ENCODE assay signal across 22 cellular contexts in the genomic region with DNA sequence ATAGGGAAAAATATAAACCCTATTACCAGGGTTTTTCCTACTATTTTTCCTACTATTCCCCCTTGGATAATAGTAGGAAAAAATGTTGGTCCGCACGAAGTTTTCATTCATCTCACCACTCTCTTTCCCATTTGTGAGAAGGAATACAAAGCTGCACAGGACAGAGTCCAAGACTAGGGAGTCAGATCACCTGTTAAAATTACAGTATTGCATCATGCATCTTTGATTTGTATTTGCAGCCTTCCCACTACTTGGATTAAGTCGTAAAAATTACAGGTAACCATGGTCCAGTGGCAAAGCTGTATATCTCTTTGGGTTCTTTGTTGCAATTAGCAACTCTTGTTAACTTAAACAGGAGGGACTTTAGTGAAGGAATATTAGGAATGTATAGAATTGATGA.
DNase-seq lines count a peak whose midpoint lies in the region; ATAC-seq, FAIRE-seq and TF ChIP-seq lines count a peak whose summit lies in the region.
"Had no signal": no experiment of that assay in that cellular context is flagged by ENCODE, and none has a peak within 500 bp of the region (broad histone marks: within the 10 kb centered on the region; RNA-seq: fewer than 3 reads in every experiment).

No MANE protein-coding gene starts in this region.

- no peak overlapping the region for H3K23ac ChIP-seq in IMR-90 (ENCODE audit: low read depth, low read length)

- H4K8ac ChIP-seq in IMR-90 (ENCODE audit: low read depth in 2 of 2, low read length in 2 of 2): no peak overlapping the region

- H3K79me1 ChIP-seq in IMR-90 (ENCODE audit: low read depth in 1 of 2, low read length in 2 of 2): peaks cover 0 to 4% of the 10 kb centered on the region in 2 experiments; a peak in 2 of 4 replicates

- TF ChIP-seq RAD21 in IMR-90 (IDR thresholded peaks at IDR 0.05; ENCODE audit: low read length) (no peak), K562 (CRISPR knock-in tag; conservative IDR thresholded peaks at IDR 0.05 in 1 of 2, IDR thresholded peaks at IDR 0.05 in 1 of 2) (no peak), HepG2 (CRISPR knock-in tag; IDR thresholded peaks at IDR 0.05) (no peak)

- WGBS in IMR-90 (ENCODE audit: extremely low coverage in 2 of 2, insufficient read length in 1 of 2), 2 experiments: no CpG with 5 or more reads among the region's 3 CpGs
- 69% methylated on average over 3 of the region's 3 CpGs for WGBS in K562 (ENCODE audit: insufficient coverage, low coverage, missing lambda C conversion rate)
- 95% methylated on average over 3 of the region's 3 CpGs for WGBS in HepG2 (ENCODE audit: low lambda C conversion rate)
- 43% methylated on average over 3 of the region's 3 CpGs for WGBS in right lobe of liver (ENCODE audit: insufficient coverage, low coverage, low lambda C conversion rate, missing lambda C conversion rate)
- 94 to 99% (median 96%) methylated on average over 3 of the region's 3 CpGs for WGBS in spleen, 5 donors

- H2AK5ac ChIP-seq in IMR-90 (ENCODE audit: low read depth, low read length): no peak overlapping the region

- no peak overlapping the region for H3K4me2 ChIP-seq in IMR-90 (ENCODE audit: low read depth, low read length)
- no peak overlapping the region for H3K4me2 ChIP-seq in K562 (ENCODE audit: insufficient read depth, low read length)
- H3K4me2 ChIP-seq in HepG2 (ENCODE audit: low read depth, low read length): no peak overlapping the region
- H3K4me2 ChIP-seq: A549; BLaER1 treated with 17β-estradiol and CSF1 and Interleukin-3, amounts not matched to agents 10 nM and 100 nM had no signal

- TF ChIP-seq POLR2A in IMR-90 (IDR thresholded peaks at IDR 0.05; ENCODE audit: low read depth, low read length): no peak
- no peak for TF ChIP-seq POLR2A in K562 (conservative IDR thresholded peaks at IDR 0.05)
- no peak for TF ChIP-seq POLR2A in HepG2 (IDR thresholded peaks at IDR 0.05; ENCODE audit: insufficient read depth in 1 of 2, low read depth in 2 of 2, low read length in 2 of 2)
- TF ChIP-seq POLR2A in right lobe of liver (IDR thresholded peaks at IDR 0.05): no peak
- no peak for TF ChIP-seq POLR2A in spleen (IDR thresholded peaks at IDR 0.05)

- POLR2A ChIA-PET in IMR-90 (lab: Charles Lee; ENCODE audit: unreplicated experiment) (no interaction called here), K562 (lab: Yijun Ruan, JAX) (interaction anchor here (2.6 kb wide), 1 partner anchor 12 kb away, joined by 7 read pairs; no protein-coding TSS in a partner anchor), HepG2 (lab: Yijun Ruan, JAX) (no interaction called here), RWPE1 (lab: Yijun Ruan, JAX; ENCODE audit: low non-redundant PET) (no interaction called here)

- no peak overlapping the region for H3K27ac ChIP-seq in IMR-90 (ENCODE audit: insufficient read depth, low read length)
- no peak overlapping the region for H3K27ac ChIP-seq in K562 (ENCODE audit: extremely low read depth, low read depth, low read length)
- H3K27ac ChIP-seq in HepG2 (ENCODE audit: extremely low read length, insufficient read depth, low read length): no peak overlapping the region
- H3K27ac ChIP-seq in right lobe of liver: no peak overlapping the region
- no peak overlapping the region for H3K27ac ChIP-seq in spleen
- H3K27ac ChIP-seq in RWPE1: no peak overlapping the region
- H3K27ac ChIP-seq: 22Rv1; A549; BLaER1 treated with 17β-estradiol and CSF1 and Interleukin-3, amounts not matched to agents 10 nM and 100 nM; C4-2B had no signal

- no peak overlapping the region for H4K5ac ChIP-seq in IMR-90 (ENCODE audit: low read depth, low read length)

- BruUV-seq in IMR-90 (replicated peaks; lab: Mats Ljungman, UMichigan) (no TSS peak), K562 (replicated peaks; lab: Mats Ljungman, UMichigan) (no TSS peak), HepG2 (replicated peaks; lab: Mats Ljungman, UMichigan) (no TSS peak)

- H3K27me3 ChIP-seq in IMR-90 (ENCODE audit: control insufficient read depth, insufficient read depth, low read length): no peaks in the 10 kb centered on the region
- no peaks in the 10 kb centered on the region for H3K27me3 ChIP-seq in K562 (ENCODE audit: control insufficient read depth in 2 of 2, insufficient read depth in 2 of 2, low read length in 2 of 2)
- no peaks in the 10 kb centered on the region for H3K27me3 ChIP-seq in HepG2 (ENCODE audit: control insufficient read depth in 1 of 2, insufficient read depth in 2 of 2, low read length in 2 of 2)
- H3K27me3 ChIP-seq in right lobe of liver: no peaks in the 10 kb centered on the region
- H3K27me3 ChIP-seq in spleen (replicated peaks in 1 of 7): no peaks in the 10 kb centered on the region
- H3K27me3 ChIP-seq: BLaER1 treated with 17β-estradiol and CSF1 and Interleukin-3, amounts not matched to agents 10 nM and 100 nM had no signal

- no peak overlapping the region for H2AK9ac ChIP-seq in IMR-90 (replicated peaks; ENCODE audit: low read depth, low read length, poor library complexity)

- dilution Hi-C loops in IMR-90 (cut with HindIII; ENCODE audit: low sequenced_read_pairs, unreplicated experiment): no loop called here

- no peak overlapping the region for H2BK20ac ChIP-seq in IMR-90 (ENCODE audit: low read depth, low read length)

- ATAC-seq in IMR-90 (ENCODE audit: low read depth): no peak
- ATAC-seq in K562: no peak
- no peak for ATAC-seq in HepG2
- peak; percentile 61 to 78 (median 68) for ATAC-seq in right lobe of liver
- no peak for ATAC-seq in GM19395 (IDR thresholded peaks at IDR 0.05; ENCODE audit: unreplicated experiment)
- ATAC-seq: A549; CD8-positive, alpha-beta T cell had no signal

- H3K4me1 ChIP-seq in IMR-90 (ENCODE audit: control insufficient read depth, insufficient read depth, low read length) (no peaks in the 10 kb centered on the region), K562 (replicated peaks in 1 of 2; ENCODE audit: control insufficient read depth in 2 of 2, insufficient read depth in 2 of 2, low read length in 2 of 2) (no peaks in the 10 kb centered on the region), HepG2 (ENCODE audit: insufficient read depth, low read length) (peaks cover 8% of the 10 kb centered on the region), right lobe of liver (peaks cover 0 to 17% (median 9%) of the 10 kb centered on the region in 4 donors), spleen (no peaks in the 10 kb centered on the region)
- H3K4me1 ChIP-seq: A549; BLaER1 treated with 17β-estradiol and CSF1 and Interleukin-3, amounts not matched to agents 10 nM and 100 nM had no signal

- H4K91ac ChIP-seq in IMR-90 (ENCODE audit: insufficient read depth, low read depth, low read length): no peak overlapping the region

- no peak for DNase-seq in IMR-90
- no peak for DNase-seq in K562 (ENCODE audit: extremely low read depth in 1 of 4, low spot score in 3 of 4)
- DNase-seq in HepG2 (ENCODE audit: low spot score): no peak
- no peak for DNase-seq in right lobe of liver
- DNase-seq in spleen: no peak
- no peak for DNase-seq in RWPE1 (ENCODE audit: low spot score)
- DNase-seq: AML-193; Caco-2; Calu3; CD4-positive, alpha-beta T cell; CD8-positive, alpha-beta T cell; DMS79 treated with DMSO at 0.1 percent for 48 hours; GF-D8 had no signal

- H3K36me3 ChIP-seq in IMR-90 (ENCODE audit: control insufficient read depth, insufficient read depth, low read length) (peaks cover 11% of the 10 kb centered on the region), K562 (ENCODE audit: control insufficient read depth, insufficient read depth, low read length) (peaks cover 10% of the 10 kb centered on the region; the same call in 2 of the 3 replicates), HepG2 (replicated peaks in 1 of 2; ENCODE audit: control insufficient read depth in 1 of 2, insufficient read depth in 2 of 2, low read length in 2 of 2) (peaks cover 5 to 35% of the 10 kb centered on the region in 2 experiments; a peak in 4 of 5 replicates), right lobe of liver (peaks cover 0 to 8% (median 0%) of the 10 kb centered on the region in 4 donors), spleen (peaks cover 0 to 60% (median 3%) of the 10 kb centered on the region in 6 donors)

- in situ Hi-C loops in IMR-90 (cut with MboI; ENCODE audit: low sequenced_read_pairs) (no loop called here), K562 (cut with MboI) (no loop called here), HepG2 (cut with HindIII; ENCODE audit: extremely low pct_ligation_motif_present, low pct_unique_long_range_greater_than_20kb) (no loop called here)

- H3K9me3 ChIP-seq in IMR-90 (ENCODE audit: control insufficient read depth, insufficient read depth, low read length) (no peaks in the 10 kb centered on the region), K562 (replicated peaks; ENCODE audit: control insufficient read depth, insufficient read depth, low read depth, low read length) (no peaks in the 10 kb centered on the region), HepG2 (ENCODE audit: low read length) (no peaks in the 10 kb centered on the region), right lobe of liver (no peaks in the 10 kb centered on the region), spleen (no peaks in the 10 kb centered on the region)
- H3K9me3 ChIP-seq: A549; BLaER1 treated with 17β-estradiol and CSF1 and Interleukin-3, amounts not matched to agents 10 nM and 100 nM; Caco-2 had no signal

- TF ChIP-seq CTCF in IMR-90 (conservative IDR thresholded peaks at IDR 0.05; ENCODE audit: low read depth, low read length): no peak
- TF ChIP-seq CTCF in K562 (IDR thresholded peaks at IDR 0.05 in 2 of 3, conservative IDR thresholded peaks at IDR 0.05 in 1 of 3; ENCODE audit: insufficient read depth in 2 of 3, low read depth in 1 of 3, low read length in 3 of 3): no peak
- no peak for TF ChIP-seq CTCF in HepG2 (CRISPR knock-in tag; IDR thresholded peaks at IDR 0.05)
- TF ChIP-seq CTCF in right lobe of liver (IDR thresholded peaks at IDR 0.05): no peak
- TF ChIP-seq CTCF in spleen (IDR thresholded peaks at IDR 0.05 in 8 of 11, conservative IDR thresholded peaks at IDR 0.05 in 3 of 11): no peak
- TF ChIP-seq CTCF in RWPE1 (conservative IDR thresholded peaks at IDR 0.05; ENCODE audit: low read depth): no peak

- no peak overlapping the region for H3K56ac ChIP-seq in IMR-90 (ENCODE audit: extremely low read depth, insufficient read depth, low read length)

- H3K9me1 ChIP-seq in IMR-90 (ENCODE audit: insufficient read depth, low read length) (peaks cover 3% of the 10 kb centered on the region; the same call in 1 of the 2 replicates), K562 (ENCODE audit: control insufficient read depth, insufficient read depth, low read length) (no peaks in the 10 kb centered on the region)

- H2BK5ac ChIP-seq in IMR-90 (ENCODE audit: low read depth, low read length, poor library complexity, severe bottlenecking): no peak overlapping the region

- intact Hi-C loops in IMR-90 (cut with micrococcal nuclease): no loop called here
- intact Hi-C loops in K562 (cut with micrococcal nuclease): no loop called here
- intact Hi-C loops in HepG2 (cut with micrococcal nuclease; ENCODE audit: unreplicated experiment): no loop called here
- intact Hi-C loops in right lobe of liver (cut with DNase I): no loop called here
- intact Hi-C loops in spleen (cut with DNase I; ENCODE audit: low total_unique reads): no loop called here

- H2AFZ ChIP-seq in IMR-90 (replicated peaks; ENCODE audit: low read length, poor library complexity) (no peak overlapping the region), K562 (ENCODE audit: low read depth, low read length) (no peak overlapping the region), HepG2 (ENCODE audit: low read length) (no peak overlapping the region)

- no peaks in the 10 kb centered on the region for H4K20me1 ChIP-seq in IMR-90 (ENCODE audit: insufficient read depth, low read length)
- H4K20me1 ChIP-seq in K562 (replicated peaks; ENCODE audit: control insufficient read depth, insufficient read depth, low read length): no peaks in the 10 kb centered on the region
- H4K20me1 ChIP-seq in HepG2 (ENCODE audit: insufficient read depth, low read length): no peaks in the 10 kb centered on the region

- CTCF ChIA-PET in IMR-90 (lab: Yijun Ruan, JAX): no interaction called here
- CTCF ChIA-PET in K562 (lab: Yijun Ruan, JAX; ENCODE audit: low intra/inter-chr PET ratio): no interaction called here
- CTCF ChIA-PET in HepG2 (lab: Yijun Ruan, JAX; ENCODE audit: low intra/inter-chr PET ratio, low total read pairs): no interaction called here
- CTCF ChIA-PET in RWPE1 (lab: Yijun Ruan, JAX): no interaction called here

- H3K79me2 ChIP-seq in K562 (ENCODE audit: control insufficient read depth, insufficient read depth, low read length) (no peaks in the 10 kb centered on the region), HepG2 (ENCODE audit: insufficient read depth, low read length) (no peaks in the 10 kb centered on the region)

- no peak overlapping the region for H3K4me3 ChIP-seq in IMR-90 (ENCODE audit: insufficient read depth, low read depth, low read length)
- no peak overlapping the region for H3K4me3 ChIP-seq in K562
- H3K4me3 ChIP-seq in HepG2 (replicated peaks in 1 of 3; ENCODE audit: insufficient read depth in 1 of 3, low read depth in 2 of 3, low read length in 3 of 3): no peak overlapping the region
- H3K4me3 ChIP-seq in right lobe of liver: no peak overlapping the region
- H3K4me3 ChIP-seq in spleen: no peak overlapping the region
- H3K4me3 ChIP-seq: A549; BLaER1 treated with 17β-estradiol and CSF1 and Interleukin-3, amounts not matched to agents 10 nM and 100 nM had no signal

- TF ChIP-seq EP300 in K562 (IDR thresholded peaks at IDR 0.05; ENCODE audit: low read length): no peak
- TF ChIP-seq EP300 in HepG2 (IDR thresholded peaks at IDR 0.05; ENCODE audit: low read depth in 2 of 2, low read length in 2 of 2): no peak
- TF ChIP-seq EP300 in HepG2 (CRISPR knock-in tag; IDR thresholded peaks at IDR 0.05; ENCODE audit: borderline replicate concordance): no peak

- no peak overlapping the region for H3K14ac ChIP-seq in IMR-90 (replicated peaks; ENCODE audit: low read depth, low read length)

- H2BK120ac ChIP-seq in IMR-90 (ENCODE audit: low read depth, low read length): no peak overlapping the region

- H3K9ac ChIP-seq in IMR-90 (ENCODE audit: low read depth, low read length) (no peak overlapping the region), K562 (ENCODE audit: insufficient read depth in 1 of 2, low read depth in 2 of 2, low read length in 2 of 2) (no peak overlapping the region), HepG2 (ENCODE audit: insufficient read depth, low read depth, low read length) (no peak overlapping the region)
- H3K9ac ChIP-seq: BLaER1 treated with 17β-estradiol and CSF1 and Interleukin-3, amounts not matched to agents 10 nM and 100 nM had no signal

- H3K4ac ChIP-seq in IMR-90 (ENCODE audit: low read depth, low read length): no peak overlapping the region

- no peak for FAIRE-seq in K562 (lab: Jason Lieb, UNC)
- FAIRE-seq in HepG2 (lab: Jason Lieb, UNC): no peak
- FAIRE-seq: A549, D721Med, G401.6, GM12891, GM19239 had no signal

- H3K18ac ChIP-seq in IMR-90 (ENCODE audit: low read depth, low read length): no peak overlapping the region

- H2BK15ac ChIP-seq in IMR-90 (ENCODE audit: low read depth, low read length): no peak overlapping the region

Comparison
In these comparisons a context has a peak if more than half of its experiments do, and no peak if none do; other contexts are left out.
1. ATAC-seq: peak in right lobe of liver (4 of 4); none in IMR-90 (single experiment), K562 (single experiment), HepG2 (single experiment) and GM19395 (single experiment).